In genomic region chr13:29384466-29384865, GRCh38 we compare ENCODE assay signal across 13 cellular contexts.
DNase-seq lines count a peak whose midpoint lies in the region; ATAC-seq and TF ChIP-seq lines count a peak whose summit lies in the region.
"Had no signal": no experiment of that assay in that cellular context is flagged by ENCODE, and none has a peak within 500 bp of the region (broad histone marks: within the 10 kb centered on the region; RNA-seq: fewer than 3 reads in every experiment).

No MANE protein-coding gene starts in this region.

- TF ChIP-seq POLR2A in breast epithelium (IDR thresholded peaks at IDR 0.05): no peak

- ATAC-seq in GM18858 (IDR thresholded peaks at IDR 0.05; ENCODE audit: unreplicated experiment): no peak

- H3K27ac ChIP-seq in BLaER1: no peak overlapping the region
- H3K27ac ChIP-seq in cardiac muscle cell: peak overlapping the region; percentile 90
- no peak overlapping the region for H3K27ac ChIP-seq in caudate nucleus (ENCODE audit: low read depth, low read length)
- H3K27ac ChIP-seq in breast epithelium: no peak overlapping the region

- intact Hi-C loops in breast epithelium (cut with DNase I; ENCODE audit: low total_unique reads): no loop called here

- no peak overlapping the region for H3K9ac ChIP-seq in BLaER1

- H4K20me1 ChIP-seq in BLaER1: no peaks in the 10 kb centered on the region

- no peaks in the 10 kb centered on the region for H3K9me3 ChIP-seq in BLaER1
- no peaks in the 10 kb centered on the region for H3K9me3 ChIP-seq in cardiac muscle cell (ENCODE audit: low read depth)
- no peaks in the 10 kb centered on the region for H3K9me3 ChIP-seq in breast epithelium

- TF ChIP-seq CTCF in cardiac muscle cell (IDR thresholded peaks at IDR 0.05; ENCODE audit: low read depth, low read length): no peak
- no peak for TF ChIP-seq CTCF in breast epithelium (IDR thresholded peaks at IDR 0.05)

- H3K4me3 ChIP-seq in BLaER1 (no peak overlapping the region), cardiac muscle cell (no peak overlapping the region), breast epithelium (no peak overlapping the region)

- H3K4me1 ChIP-seq in BLaER1 (peaks cover 17% of the 10 kb centered on the region), cardiac muscle cell (ENCODE audit: low read depth) (peaks cover 49% of the 10 kb centered on the region), breast epithelium (no peaks in the 10 kb centered on the region)

- H3K4me2 ChIP-seq in BLaER1: peak overlapping the region; percentile 46

- H3K36me3 ChIP-seq in BLaER1: no peaks in the 10 kb centered on the region
- no peaks in the 10 kb centered on the region for H3K36me3 ChIP-seq in cardiac muscle cell
- H3K36me3 ChIP-seq in breast epithelium: no peaks in the 10 kb centered on the region

- H3K27me3 ChIP-seq in BLaER1 (no peaks in the 10 kb centered on the region), cardiac muscle cell (no peaks in the 10 kb centered on the region), breast epithelium (peaks cover 0 to 1% of the 10 kb centered on the region in 2 donors)

- peak; percentile 31 for DNase-seq in DMS 273 treated with DMSO at 0.1 percent for 48 hours (lab: John Stamatoyannopoulos, UW)
- peak; percentile 70 for DNase-seq in SK-N-DZ (ENCODE audit: low spot score)
- DNase-seq in cardiac muscle cell (ENCODE audit: low read depth in 1 of 2, low spot score in 1 of 2): peak in 1 of 2 donors; percentile 87
- DNase-seq in caudate nucleus (lab: John Stamatoyannopoulos, UW): no peak
- no peak for DNase-seq in GOT3 (lab: John Stamatoyannopoulos, UW)
- no peak for DNase-seq in breast epithelium (ENCODE audit: low spot score in 2 of 2)
- DNase-seq: HCEC 1CT, NCI-H1436 treated with DMSO at 0.1 percent for 48 hours, NCI-H345, NCI-H69, SIG-M5 had no signal

Comparison
In these comparisons a context has a peak if more than half of its experiments do, and no peak if none do; other contexts are left out.
1. DNase-seq: peak in DMS 273 treated with DMSO at 0.1 percent for 48 hours (single experiment) and SK-N-DZ (single experiment); none in caudate nucleus (0 of 61), GOT3 (single experiment) and breast epithelium (0 of 2).